In genomic region chr1:214927791-214928190, GRCh38 we compare ENCODE assay signal across 21 cellular contexts.
DNase-seq lines count a peak whose midpoint lies in the region; TF ChIP-seq lines count a peak whose summit lies in the region.
"Had no signal": no experiment of that assay in that cellular context is flagged by ENCODE, and none has a peak within 500 bp of the region (broad histone marks: within the 10 kb centered on the region; RNA-seq: fewer than 3 reads in every experiment).

No MANE protein-coding gene starts in this region.

- DNase-seq in AG20443 (ENCODE audit: low spot score) (peak; percentile 12), amniotic epithelial cell (ENCODE audit: low read depth) (peak; percentile 9), fibroblast of gingiva (ENCODE audit: low read depth) (peak; percentile 13), iris pigment epithelial cell (ENCODE audit: low read depth) (peak; percentile 18), glomerular visceral epithelial cell (ENCODE audit: extremely low spot score) (no peak), transverse colon (no peak), esophagus muscularis mucosa (ENCODE audit: extremely low spot score) (no peak)
- DNase-seq: BE2C; C1 segment of cervical spinal cord; CD4-positive, alpha-beta memory T cell; CD4-positive, CD25-positive, alpha-beta regulatory T cell; CD8-positive, alpha-beta memory T cell; COR-L47; DMS 273 treated with DMSO at 0.1 percent for 48 hours; DMS153; DMS53; DMS79; GF-D8 had no signal

- TF ChIP-seq EP300 in transverse colon (IDR thresholded peaks at IDR 0.05; ENCODE audit: low read depth) (no peak), esophagus muscularis mucosa (IDR thresholded peaks at IDR 0.05) (no peak)

- intact Hi-C loops in transverse colon (cut with DNase I; ENCODE audit: low total_unique reads) = no loop called here
- intact Hi-C loops in esophagus muscularis mucosa (cut with DNase I) = no loop called here

- no peak overlapping the region for H3K4me3 ChIP-seq in transverse colon
- no peak overlapping the region for H3K4me3 ChIP-seq in esophagus muscularis mucosa
- H3K4me3 ChIP-seq: A549, BLaER1 had no signal

- H3K27ac ChIP-seq in transverse colon (no peak overlapping the region), esophagus muscularis mucosa (replicated peaks in 1 of 4) (no peak overlapping the region)
- H3K27ac ChIP-seq: 22Rv1, A549, BLaER1 had no signal

- H3K36me3 ChIP-seq in transverse colon (no peaks in the 10 kb centered on the region), esophagus muscularis mucosa (no peaks in the 10 kb centered on the region)
- H3K36me3 ChIP-seq: BE2C, BLaER1 had no signal

- TF ChIP-seq POLR2A in transverse colon (IDR thresholded peaks at IDR 0.05) (no peak), esophagus muscularis mucosa (IDR thresholded peaks at IDR 0.05; ENCODE audit: low read depth) (no peak)

- TF ChIP-seq CTCF in transverse colon (IDR thresholded peaks at IDR 0.05) = no peak
- TF ChIP-seq CTCF in esophagus muscularis mucosa (IDR thresholded peaks at IDR 0.05) = no peak

- WGBS in transverse colon (ENCODE audit: low coverage in 1 of 2), 2 donors = 53 to 55% methylated on average over 1 of the region's 1 CpG
- WGBS in esophagus muscularis mucosa = 75% methylated on average over 1 of the region's 1 CpG

- no peaks in the 10 kb centered on the region for H3K27me3 ChIP-seq in transverse colon
- H3K27me3 ChIP-seq in esophagus muscularis mucosa = no peaks in the 10 kb centered on the region
- H3K27me3 ChIP-seq: BE2C, BLaER1 had no signal

- in situ Hi-C loops in transverse colon (cut with MboI; ENCODE audit: low pct_ligation_motif_present in 1 of 4, low pct_unique_long_range_greater_than_20kb in 1 of 4, low sequenced_read_pairs in 3 of 4) = no loop called here

- H3K9me3 ChIP-seq in transverse colon = no peaks in the 10 kb centered on the region
- no peaks in the 10 kb centered on the region for H3K9me3 ChIP-seq in esophagus muscularis mucosa
- H3K9me3 ChIP-seq: A549, BE2C, BLaER1 had no signal

- H3K4me1 ChIP-seq in transverse colon (no peaks in the 10 kb centered on the region), esophagus muscularis mucosa (no peaks in the 10 kb centered on the region)
- H3K4me1 ChIP-seq: A549, BE2C, BLaER1 had no signal

Comparison
In these comparisons a context has a peak if more than half of its experiments do, and no peak if none do; other contexts are left out.
1. DNase-seq: peak in AG20443 (single experiment), amniotic epithelial cell (single experiment), fibroblast of gingiva (single experiment) and iris pigment epithelial cell (single experiment); none in glomerular visceral epithelial cell (single experiment), transverse colon (single experiment) and esophagus muscularis mucosa (single experiment).